In genomic region chr3:108477511-108478147, GRCh38 we compare ENCODE assay signal across 8 cellular contexts. TPM values are rescaled to one million over a fixed set of nuclear protein-coding genes. Genes with fewer than 3 reads are reported as not detected.
DNase-seq lines count a peak whose midpoint lies in the region; ATAC-seq and TF ChIP-seq lines count a peak whose summit lies in the region.

No MANE protein-coding gene starts in this region.

- intact Hi-C loops in prostate gland (cut with DNase I): loop anchor here (5.0 to 10.0 kb wide), 2 partner anchors 393 to 540 kb away; no protein-coding TSS in a partner anchor

- no peaks in the 10 kb centered on the region for H3K9me3 ChIP-seq in prostate gland

- H3K36me3 ChIP-seq in prostate gland: no peaks in the 10 kb centered on the region

- in situ Hi-C loops in Caki2 (cut with HindIII; ENCODE audit: low pct_unique_long_range_greater_than_20kb, low sequenced_read_pairs): no loop called here

- no peaks in the 10 kb centered on the region for H3K27me3 ChIP-seq in prostate gland (replicated peaks; ENCODE audit: insufficient read depth)

- H3K4me1 ChIP-seq in prostate gland (replicated peaks): no peaks in the 10 kb centered on the region

- H3K4me3 ChIP-seq in prostate gland: no peak overlapping the region

- no peak for TF ChIP-seq POLR2A in prostate gland (IDR thresholded peaks at IDR 0.05)

- H3K27ac ChIP-seq in prostate gland: no peak overlapping the region

- WGBS in prostate gland: 23% methylated on average over 4 of the region's 4 CpGs

- ATAC-seq in GM21529 (IDR thresholded peaks at IDR 0.05; ENCODE audit: unreplicated experiment): peak; percentile 82

- DNase-seq in Caki2 (ENCODE audit: low read depth) (peak; percentile 26), MV-4-11 (lab: John Stamatoyannopoulos, UW) (peak; percentile 48), SIG-M5 treated with dmso at 0.1 percent for 504 hours (lab: John Stamatoyannopoulos, UW; ENCODE audit: unreplicated experiment) (peak; percentile 74), germinal center (ENCODE audit: low spot score) (peak; percentile 23), prostate gland (ENCODE audit: low spot score) (peak; percentile 40), 8988T (no peak)
- peak; percentile 31 for DNase-seq in activated T-helper 9 cell treated with anti-CD3 and anti-CD28 coated beads, Interleukin-2, amount 50 U/mL, for 16 hours (ENCODE audit: low read depth)

- TF ChIP-seq CTCF in prostate gland (IDR thresholded peaks at IDR 0.05): peak; percentile 46 to 76 (median 70)

RNA-seq across cellular contexts. Expression of gene MYH15, which starts 32.8 kb away (rescaled TPM):
- not detected in 2 replicates for total RNA-seq in Caki2 (2014; rRNA removed; shearing (Covaris generic); ENCODE audit: low replicate concordance)
- under 1 TPM; 0.68 TPM for total RNA-seq in prostate gland
